8 cellular contexts compared by ENCODE assay signal in the genomic region with DNA sequence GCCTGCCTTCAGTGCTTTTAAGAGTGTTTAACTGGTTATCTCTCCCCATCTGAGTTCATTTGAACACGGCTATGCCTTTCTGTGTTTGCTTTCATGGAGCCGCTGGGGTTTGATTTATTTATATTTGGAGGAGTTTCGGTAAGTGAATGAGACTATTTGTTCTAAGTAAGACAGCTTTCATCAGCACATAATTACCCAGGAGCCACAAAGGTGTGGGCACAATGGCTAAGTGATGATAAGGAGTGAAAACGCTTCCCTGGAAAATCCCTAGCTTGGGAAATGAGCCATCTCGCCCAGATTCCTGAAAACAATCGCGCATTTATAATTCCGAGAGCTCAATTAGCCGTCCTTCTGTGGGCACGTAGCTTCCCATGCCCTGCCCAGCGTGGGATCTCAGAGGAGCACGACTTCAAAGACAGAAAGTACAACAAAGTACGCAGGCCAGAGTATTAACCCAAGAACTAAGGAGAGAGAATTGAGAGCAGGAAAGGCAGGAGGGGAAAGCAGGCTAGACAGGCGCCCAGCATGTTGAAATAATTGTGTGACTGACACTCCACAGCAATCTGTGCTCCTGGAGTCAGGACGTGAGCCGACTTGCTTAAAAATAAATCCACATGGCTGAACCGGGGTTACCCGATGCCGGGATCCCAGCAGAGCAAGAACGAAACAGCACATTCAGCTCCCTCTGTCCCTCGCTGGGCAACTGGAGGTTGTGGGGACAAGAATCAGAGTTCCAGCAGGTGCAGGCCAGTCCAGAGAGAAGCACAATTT.
DNase-seq lines count a peak whose midpoint lies in the region; ATAC-seq and TF ChIP-seq lines count a peak whose summit lies in the region.
"Had no signal": no experiment of that assay in that cellular context is flagged by ENCODE, and none has a peak within 500 bp of the region (broad histone marks: within the 10 kb centered on the region; RNA-seq: fewer than 3 reads in every experiment).

No MANE protein-coding gene starts in this region.

- no peaks in the 10 kb centered on the region for H3K4me1 Mint-ChIP-seq in endothelial cell (ENCODE audit: unreplicated experiment)

- H3K36me3 ChIP-seq in RWPE2 (ENCODE audit: low read depth) (peaks cover 2% of the 10 kb centered on the region), mucosa of descending colon (ENCODE audit: low read depth) (no peaks in the 10 kb centered on the region), upper lobe of right lung (no peaks in the 10 kb centered on the region)

- ATAC-seq in RWPE2 (ENCODE audit: low read depth), result peak; percentile 77
- peak; percentile 94 for ATAC-seq in esophagus mucosa
- ATAC-seq in mucosa of descending colon, result peak; percentile 82
- peak; percentile 75 for ATAC-seq in upper lobe of right lung
- ATAC-seq in GM21367 (IDR thresholded peaks at IDR 0.05; ENCODE audit: unreplicated experiment), result no peak
- no peak for ATAC-seq in HG02852 (IDR thresholded peaks at IDR 0.05; ENCODE audit: unreplicated experiment)

- no peak for DNase-seq in RWPE2 (ENCODE audit: low spot score)
- DNase-seq in mucosa of descending colon, result peak in 1 of 3 donors; percentile 19
- DNase-seq in upper lobe of right lung, result no peak
- DNase-seq in endothelial cell (ENCODE audit: low spot score), result no peak
- DNase-seq: NCI-H1694 treated with DMSO at 0.1 percent for 48 hours had no signal

- H3K4me3 Mint-ChIP-seq in endothelial cell (ENCODE audit: unreplicated experiment), result no peak overlapping the region

- H3K9me3 ChIP-seq in RWPE2 (ENCODE audit: severe bottlenecking) (no peaks in the 10 kb centered on the region), mucosa of descending colon (peaks cover under 1% of the 10 kb centered on the region), upper lobe of right lung (no peaks in the 10 kb centered on the region)

- peak overlapping the region; percentile 55 for H3K27ac ChIP-seq in RWPE2 (ENCODE audit: poor library complexity, severe bottlenecking)
- peak overlapping the region; percentile 55 for H3K27ac ChIP-seq in upper lobe of right lung

- peaks cover 2% of the 10 kb centered on the region for H3K27me3 Mint-ChIP-seq in endothelial cell (ENCODE audit: unreplicated experiment)

- peaks cover 8% of the 10 kb centered on the region for H3K36me3 Mint-ChIP-seq in endothelial cell (ENCODE audit: low read depth, unreplicated experiment)

- peaks cover 18% of the 10 kb centered on the region for H3K4me1 ChIP-seq in RWPE2 (ENCODE audit: insufficient read depth, poor library complexity, severe bottlenecking)
- H3K4me1 ChIP-seq in mucosa of descending colon (ENCODE audit: low read depth), result peaks cover 9% of the 10 kb centered on the region
- H3K4me1 ChIP-seq in upper lobe of right lung, result no peaks in the 10 kb centered on the region

- intact Hi-C loops in mucosa of descending colon (cut with DNase I, micrococcal nuclease), result no loop called here
- intact Hi-C loops in upper lobe of right lung (cut with DNase I), result no loop called here

- H3K27me3 ChIP-seq in RWPE2 (ENCODE audit: insufficient read depth, poor library complexity, severe bottlenecking) (no peaks in the 10 kb centered on the region), upper lobe of right lung (no peaks in the 10 kb centered on the region)

- TF ChIP-seq CTCF in RWPE2 (IDR thresholded peaks at IDR 0.05; ENCODE audit: poor library complexity, severe bottlenecking) (no peak), mucosa of descending colon (IDR thresholded peaks at IDR 0.05) (no peak), upper lobe of right lung (IDR thresholded peaks at IDR 0.05) (no peak), endothelial cell (IDR thresholded peaks at IDR 0.05; ENCODE audit: unreplicated experiment) (no peak)

- no peak overlapping the region for H3K4me3 ChIP-seq in RWPE2 (ENCODE audit: severe bottlenecking)
- no peak overlapping the region for H3K4me3 ChIP-seq in mucosa of descending colon
- H3K4me3 ChIP-seq in upper lobe of right lung, result peak overlapping the region; percentile 1

- no peak overlapping the region for H3K27ac Mint-ChIP-seq in endothelial cell (ENCODE audit: unreplicated experiment)

- peaks cover 2% of the 10 kb centered on the region for H3K9me3 Mint-ChIP-seq in endothelial cell (ENCODE audit: unreplicated experiment)

Comparison
In these comparisons a context has a peak if more than half of its experiments do, and no peak if none do; other contexts are left out.
1. ATAC-seq: peak in RWPE2 (single experiment), esophagus mucosa (single experiment), mucosa of descending colon (single experiment) and upper lobe of right lung (single experiment); none in GM21367 (single experiment) and HG02852 (single experiment).